In the genomic region with DNA sequence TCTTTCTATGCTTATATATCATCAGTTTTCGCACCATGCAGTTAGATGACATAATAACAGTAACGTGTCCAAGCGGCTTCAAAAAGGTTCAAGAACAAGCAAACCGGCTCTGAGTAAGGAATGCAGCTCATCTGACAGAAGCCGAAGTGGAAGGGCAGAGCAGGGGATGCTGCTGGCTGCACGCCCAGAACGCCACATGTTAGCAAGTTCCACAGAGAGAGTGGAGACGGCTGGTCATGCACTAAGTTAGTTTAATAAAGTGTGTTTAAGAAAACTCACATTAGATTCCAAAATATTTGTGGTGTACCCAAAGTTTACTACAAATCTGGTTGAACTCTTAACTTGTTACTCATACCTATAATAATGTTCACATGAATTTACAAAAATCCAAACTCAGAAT, we compare ENCODE assay signal across 9 cellular contexts.
DNase-seq lines count a peak whose midpoint lies in the region; ATAC-seq and TF ChIP-seq lines count a peak whose summit lies in the region.
"Had no signal": no experiment of that assay in that cellular context is flagged by ENCODE, and none has a peak within 500 bp of the region (broad histone marks: within the 10 kb centered on the region; RNA-seq: fewer than 3 reads in every experiment).

No MANE protein-coding gene starts in this region.

- WGBS in endodermal cell (ENCODE audit: insufficient coverage in 1 of 2, insufficient read length in 1 of 2), 2 experiments = 89 to 97% methylated on average over 4 to 8 of the region's 8 CpGs

- H3K9me3 Mint-ChIP-seq in activated naive CD4-positive, alpha-beta T cell treated with anti-CD3 and anti-CD28 coated beads for 36 hours = no peaks in the 10 kb centered on the region
- H3K9me3 Mint-ChIP-seq in endodermal cell = no peaks in the 10 kb centered on the region

- no peaks in the 10 kb centered on the region for H3K36me3 Mint-ChIP-seq in activated naive CD4-positive, alpha-beta T cell treated with anti-CD3 and anti-CD28 coated beads for 36 hours (ENCODE audit: low read depth)
- H3K36me3 Mint-ChIP-seq in endodermal cell (ENCODE audit: low read depth) = no peaks in the 10 kb centered on the region

- H3K9me3 ChIP-seq in RWPE2 (ENCODE audit: severe bottlenecking) (no peaks in the 10 kb centered on the region), endodermal cell (ENCODE audit: control insufficient read depth, low read length) (no peaks in the 10 kb centered on the region)

- no peaks in the 10 kb centered on the region for H3K4me1 Mint-ChIP-seq in activated naive CD4-positive, alpha-beta T cell treated with anti-CD3 and anti-CD28 coated beads for 36 hours (ENCODE audit: low read depth)
- H3K4me1 Mint-ChIP-seq in endodermal cell = no peaks in the 10 kb centered on the region

- H3K4me1 ChIP-seq in RWPE2 (ENCODE audit: insufficient read depth, poor library complexity, severe bottlenecking) (peaks cover 10% of the 10 kb centered on the region), foreskin keratinocyte (peaks cover 5% of the 10 kb centered on the region), endodermal cell (ENCODE audit: control insufficient read depth, insufficient read depth, low read length) (no peaks in the 10 kb centered on the region)

- DNase-seq in GM04504 (ENCODE audit: low read depth) (peak; percentile 97), RWPE2 (ENCODE audit: low spot score) (peak; percentile 71), foreskin keratinocyte (peak; percentile 75 to 90), posterior cingulate gyrus (peak; percentile 61 to 96 (median 82)), ecto neural progenitor cell (ENCODE audit: low spot score) (no peak), iPS-NIHi11 (ENCODE audit: low spot score) (no peak), endodermal cell (no peak)
- DNase-seq in activated naive CD4-positive, alpha-beta T cell treated with anti-CD3 and anti-CD28 coated beads for 36 hours = no peak
- DNase-seq: activated effector memory CD4-positive, alpha-beta T cell treated with Interleukin-2 at 50 U/mL for 16 hours had no signal

- H3K4me3 ChIP-seq in RWPE2 (ENCODE audit: severe bottlenecking) = no peak overlapping the region
- no peak overlapping the region for H3K4me3 ChIP-seq in endodermal cell (ENCODE audit: low read length)

- CTCF ChIA-PET in activated naive CD4-positive, alpha-beta T cell treated with anti-CD3 and anti-CD28 coated beads for 36 hours (lab: Charles Lee) = no interaction called here

- H3K27me3 Mint-ChIP-seq in activated naive CD4-positive, alpha-beta T cell treated with anti-CD3 and anti-CD28 coated beads for 36 hours (ENCODE audit: low read depth) = peaks cover 3% of the 10 kb centered on the region
- no peaks in the 10 kb centered on the region for H3K27me3 Mint-ChIP-seq in endodermal cell (ENCODE audit: insufficient read depth)

- intact Hi-C loops in posterior cingulate gyrus (cut with DNase I) = no loop called here
- intact Hi-C loops in activated naive CD4-positive, alpha-beta T cell treated with anti-CD3 and anti-CD28 coated beads for 36 hours (cut with micrococcal nuclease) = no loop called here

- ATAC-seq in RWPE2 (ENCODE audit: low read depth) (peak; percentile 91), foreskin keratinocyte (peak; percentile 92)

- H3K27ac ChIP-seq in RWPE2 (ENCODE audit: poor library complexity, severe bottlenecking) (no peak overlapping the region), foreskin keratinocyte (no peak overlapping the region), endodermal cell (ENCODE audit: low read depth, low read length) (no peak overlapping the region)

- H3K36me3 ChIP-seq in RWPE2 (ENCODE audit: low read depth) = no peaks in the 10 kb centered on the region
- H3K36me3 ChIP-seq in endodermal cell (ENCODE audit: control insufficient read depth, insufficient read depth, low read length) = no peaks in the 10 kb centered on the region

- no peak overlapping the region for H3K27ac Mint-ChIP-seq in activated naive CD4-positive, alpha-beta T cell treated with anti-CD3 and anti-CD28 coated beads for 36 hours
- no peak overlapping the region for H3K27ac Mint-ChIP-seq in endodermal cell

- H3K9ac ChIP-seq in endodermal cell (ENCODE audit: extremely low read depth, low read length, poor library complexity, severe bottlenecking) = no peak overlapping the region

- H3K27me3 ChIP-seq in RWPE2 (ENCODE audit: insufficient read depth, poor library complexity, severe bottlenecking) = no peaks in the 10 kb centered on the region
- no peaks in the 10 kb centered on the region for H3K27me3 ChIP-seq in foreskin keratinocyte
- H3K27me3 ChIP-seq in endodermal cell (ENCODE audit: control insufficient read depth, insufficient read depth, low read length, poor library complexity, severe bottlenecking) = no peaks in the 10 kb centered on the region

- TF ChIP-seq CTCF in RWPE2 (IDR thresholded peaks at IDR 0.05; ENCODE audit: poor library complexity, severe bottlenecking) (no peak), foreskin keratinocyte (conservative IDR thresholded peaks at IDR 0.05) (no peak), endodermal cell (conservative IDR thresholded peaks at IDR 0.05) (no peak)

- H3K4me3 Mint-ChIP-seq in activated naive CD4-positive, alpha-beta T cell treated with anti-CD3 and anti-CD28 coated beads for 36 hours = no peak overlapping the region
- no peak overlapping the region for H3K4me3 Mint-ChIP-seq in endodermal cell

Comparison
In these comparisons a context has a peak if more than half of its experiments do, and no peak if none do; other contexts are left out.
1. DNase-seq: peak in GM04504 (single experiment), RWPE2 (single experiment), foreskin keratinocyte (2 of 2) and posterior cingulate gyrus (10 of 10); none in ecto neural progenitor cell (single experiment), activated naive CD4-positive, alpha-beta T cell treated with anti-CD3 and anti-CD28 coated beads for 36 hours (single experiment), iPS-NIHi11 (single experiment) and endodermal cell (single experiment).